9 cellular contexts compared by ENCODE assay signal in the genomic region with DNA sequence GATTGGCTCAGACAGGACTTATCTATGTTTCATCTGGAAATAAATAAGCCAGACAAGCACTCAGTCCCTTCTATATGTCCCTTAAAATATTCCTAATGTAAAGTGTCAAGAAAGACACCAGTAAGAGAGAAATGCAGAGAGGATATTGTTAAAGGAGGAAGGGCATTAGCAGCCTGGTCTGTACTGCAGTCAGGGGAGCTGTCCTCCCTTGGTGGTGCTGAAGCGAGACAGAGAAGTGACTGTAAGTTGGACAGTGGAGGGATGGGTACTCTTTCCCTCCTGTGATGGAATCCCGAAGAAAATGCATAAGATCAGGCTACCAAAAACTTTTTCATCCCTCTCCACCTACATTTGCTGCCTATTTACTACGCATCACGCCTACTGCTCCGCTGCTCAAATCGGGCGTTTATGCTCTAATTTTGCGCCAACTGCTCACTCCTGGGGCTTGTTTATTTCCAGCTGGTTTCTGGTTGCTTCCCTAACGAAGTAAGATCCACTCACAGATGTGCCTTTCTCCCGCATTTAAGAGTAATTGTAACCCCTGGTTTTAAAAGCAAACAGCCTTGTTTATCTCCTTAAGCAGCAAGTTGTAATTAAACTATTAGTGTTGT. TPM values are rescaled to one million over a fixed set of nuclear protein-coding genes. Genes with fewer than 3 reads are reported as not detected.
A peak's percentile ranks its signal among the peaks of the same experiment; 100 is the strongest.
DNase-seq lines count a peak whose midpoint lies in the region; ATAC-seq and TF ChIP-seq lines count a peak whose summit lies in the region.
"Had no signal": no experiment of that assay in that cellular context is flagged by ENCODE, and none has a peak within 500 bp of the region (broad histone marks: within the 10 kb centered on the region; RNA-seq: fewer than 3 reads in every experiment).

No MANE protein-coding gene starts in this region.

- TF ChIP-seq CTCF in hepatocyte (IDR thresholded peaks at IDR 0.05; ENCODE audit: poor library complexity): no peak

- no peak overlapping the region for H2AFZ ChIP-seq in hepatocyte

- no peak overlapping the region for H3K27ac ChIP-seq in hepatocyte
- H3K27ac ChIP-seq: breast epithelium had no signal

- DNase-seq in ELF-1 (ENCODE audit: low read depth, low spot score): peak; percentile 60
- DNase-seq in LoVo (ENCODE audit: low spot score): peak; percentile 23
- DNase-seq in activated naive CD4-positive, alpha-beta T cell treated with anti-CD3 and anti-CD28 coated beads, Interleukin-2, amount 50 U/mL, for 16 hours: peak; percentile 25
- peak; percentile 85 for DNase-seq in hepatocyte (ENCODE audit: low spot score)
- DNase-seq in stimulated activated CD8-positive, alpha-beta memory T cell treated with anti-CD3 and anti-CD28 coated beads, Interleukin-4, amount 100 ng/mL, for 48 hours: peak; percentile 65
- no peak for DNase-seq in NCI-H1092 treated with DMSO at 0.1 percent for 48 hours (lab: John Stamatoyannopoulos, UW)

- H3K4me2 ChIP-seq in hepatocyte: no peak overlapping the region

- H3K9me3 ChIP-seq in hepatocyte (ENCODE audit: low read depth): no peaks in the 10 kb centered on the region
- H3K9me3 ChIP-seq: breast epithelium had no signal

- 56% methylated on average over 10 of the region's 10 CpGs for WGBS in hepatocyte (ENCODE audit: low lambda C conversion rate, missing lambda C conversion rate)

- H3K4me1 ChIP-seq in hepatocyte (ENCODE audit: insufficient read depth): peaks cover 4% of the 10 kb centered on the region
- H3K4me1 ChIP-seq: breast epithelium had no signal

- no peaks in the 10 kb centered on the region for H3K79me2 ChIP-seq in hepatocyte

- no peaks in the 10 kb centered on the region for H4K20me1 ChIP-seq in hepatocyte (ENCODE audit: insufficient read depth, poor library complexity, severe bottlenecking)

- H3K27me3 ChIP-seq in hepatocyte: peaks cover 47% of the 10 kb centered on the region

- H3K9me2 ChIP-seq in hepatocyte (replicated peaks; ENCODE audit: insufficient read depth): no peaks in the 10 kb centered on the region

- no peaks in the 10 kb centered on the region for H3K36me3 ChIP-seq in hepatocyte (replicated peaks; ENCODE audit: insufficient read depth, low read depth)
- H3K36me3 ChIP-seq: breast epithelium had no signal

- H3K4me3 ChIP-seq in hepatocyte: no peak overlapping the region
- H3K4me3 ChIP-seq: breast epithelium had no signal

- no peak for ATAC-seq in HG03095 (IDR thresholded peaks at IDR 0.05; ENCODE audit: unreplicated experiment)
- no peak for ATAC-seq in GM19467 (IDR thresholded peaks at IDR 0.05; ENCODE audit: unreplicated experiment)

RNA-seq across cellular contexts. Expression of a gene that starts 35.2 kb away (rescaled TPM):
- total RNA-seq in hepatocyte: 2.8 and 4.3 TPM in 2 replicates
- polyA plus RNA-seq in hepatocyte: 3.0 and 6.1 TPM in 2 replicates
